In the genomic region with DNA sequence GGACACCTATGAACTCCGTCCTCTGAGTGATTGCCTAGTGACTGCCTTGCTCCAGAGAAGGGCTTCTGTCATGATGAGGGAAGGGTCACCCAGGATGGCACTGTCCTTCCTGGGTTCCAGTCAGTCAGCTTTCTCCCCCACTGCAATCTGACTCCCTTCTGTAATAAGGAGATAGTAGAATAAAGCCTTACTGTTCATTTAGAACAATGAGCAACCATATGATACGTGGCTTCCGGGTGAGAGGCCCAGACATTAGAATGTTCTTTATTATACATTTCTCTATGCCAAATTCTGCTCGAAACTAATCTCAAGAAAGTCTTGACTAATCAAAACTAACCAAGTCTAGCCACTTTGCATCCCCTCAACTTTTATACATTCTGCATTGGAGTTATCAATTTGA, we compare ENCODE assay signal across 22 cellular contexts. TPM values are rescaled to one million over a fixed set of nuclear protein-coding genes. Genes with fewer than 3 reads are reported as not detected.
DNase-seq lines count a peak whose midpoint lies in the region; ATAC-seq and TF ChIP-seq lines count a peak whose summit lies in the region.
"Had no signal": no experiment of that assay in that cellular context is flagged by ENCODE, and none has a peak within 500 bp of the region (broad histone marks: within the 10 kb centered on the region; RNA-seq: fewer than 3 reads in every experiment).

No MANE protein-coding gene starts in this region.

- no peak for ATAC-seq in HG02884 (IDR thresholded peaks at IDR 0.05; ENCODE audit: unreplicated experiment)
- ATAC-seq: HepG2, K562 had no signal

- TF ChIP-seq CTCF in dorsolateral prefrontal cortex (IDR thresholded peaks at IDR 0.05 in 54 of 56, conservative IDR thresholded peaks at IDR 0.05 in 2 of 56; ENCODE audit: low read depth in 1 of 56, partially characterized antibody in 56 of 56): no peak

- H3K4me3 ChIP-seq in dorsolateral prefrontal cortex: peak overlapping the region in 2 of 59 donors; percentile 8 to 14
- H3K4me3 ChIP-seq: K562, SK-N-MC had no signal

- intact Hi-C loops in dorsolateral prefrontal cortex (cut with DNase I): no loop called here

- H3K27me3 ChIP-seq in dorsolateral prefrontal cortex: no peaks in the 10 kb centered on the region

- DNase-seq in COLO829 (ENCODE audit: low spot score) (peak; percentile 91), dorsolateral prefrontal cortex (no peak), medulla oblongata (ENCODE audit: extremely low spot score) (peak; percentile 63), DMS 273 treated with DMSO at 0.1 percent for 48 hours (lab: John Stamatoyannopoulos, UW) (no peak)
- no peak for DNase-seq in effector CD4-positive, alpha-beta T cell
- DNase-seq: 8988T, ACHN, Kasumi-1, MV-4-11, NCI-H1105, NCI-H1436 treated with DMSO at 0.1 percent for 48 hours, NCI-H1930, NCI-H2107, NCI-H446, NCI-H526, RPMI8226, SHP77 had no signal

- H3K27ac ChIP-seq in dorsolateral prefrontal cortex (peak overlapping the region in 54 of 59 donors; percentile 45 to 93 (median 77)), temporal lobe (ENCODE audit: low read depth, low read length) (peak overlapping the region; percentile 54)
- H3K27ac ChIP-seq: SK-N-MC had no signal

RNA-seq across cellular contexts. Expression of a gene that starts 8.5 kb away (rescaled TPM):
- total RNA-seq in dorsolateral prefrontal cortex (10 to 100 TPM in 106 of 120 experiments, 1 to 10 TPM in 14; 5.4 to 32.3 (median 13.3) TPM), temporal lobe (1.2 TPM)

RNA-seq across cellular contexts. Expression of a gene that starts 17.6 kb away (rescaled TPM):
- total RNA-seq in dorsolateral prefrontal cortex (10 to 100 TPM; 17.5 to 36.2 (median 25.7) TPM), temporal lobe (16.7 TPM)

RNA-seq across cellular contexts. Expression of a gene that starts 27.6 kb away (rescaled TPM):
- 100 to 1,000 TPM in 113 of 120 experiments, 10 to 100 TPM in 7; 78.3 to 287 (median 196) TPM for total RNA-seq in dorsolateral prefrontal cortex
- total RNA-seq in temporal lobe: 72.0 TPM

RNA-seq across cellular contexts. Expression of a gene that starts 45.8 kb away (rescaled TPM):
- total RNA-seq in dorsolateral prefrontal cortex: 10 to 100 TPM; 10.4 to 23.1 (median 15.9) TPM
- total RNA-seq in temporal lobe: 8.6 TPM

Comparison
In these comparisons a context has a peak if more than half of its experiments do, and no peak if none do; other contexts are left out.
1. DNase-seq: peak in COLO829 (single experiment) and medulla oblongata (single experiment); none in dorsolateral prefrontal cortex (0 of 10), effector CD4-positive, alpha-beta T cell (single experiment) and DMS 273 treated with DMSO at 0.1 percent for 48 hours (single experiment).